In genomic region chr14:68521557-68521901, GRCh38 we compare ENCODE assay signal across 13 cellular contexts.
DNase-seq lines count a peak whose midpoint lies in the region; ATAC-seq and TF ChIP-seq lines count a peak whose summit lies in the region.
"Had no signal": no experiment of that assay in that cellular context is flagged by ENCODE, and none has a peak within 500 bp of the region (broad histone marks: within the 10 kb centered on the region; RNA-seq: fewer than 3 reads in every experiment).

No MANE protein-coding gene starts in this region.

- no peak for ATAC-seq in GM18868 (IDR thresholded peaks at IDR 0.05; ENCODE audit: unreplicated experiment)
- ATAC-seq: natural killer cell had no signal

- intact Hi-C loops in esophagus muscularis mucosa (cut with DNase I) (loop anchor here (10.0 kb wide), 1 partner anchor 587 kb away; no protein-coding TSS in a partner anchor), head of caudate nucleus (cut with DNase I) (no loop called here)

- WGBS in esophagus muscularis mucosa: 50% methylated on average over 1 of the region's 1 CpG
- 58 to 78% methylated on average over 1 of the region's 1 CpG for WGBS in tibial nerve, 2 donors

- no peak overlapping the region for H3K9ac ChIP-seq in neural progenitor cell
- H3K9ac ChIP-seq: SK-N-SH had no signal

- peak overlapping the region in 3 of 4 donors; percentile 44 to 81 (median 55) for H3K27ac ChIP-seq in Peyer's patch
- H3K27ac ChIP-seq in esophagus muscularis mucosa (replicated peaks in 1 of 4): peak overlapping the region; percentile 75 to 80 (median 79)
- peak overlapping the region; percentile 93 for H3K27ac ChIP-seq in neural progenitor cell
- H3K27ac ChIP-seq in tibial nerve: peak overlapping the region in 3 of 4 donors; percentile 66 to 86 (median 84)
- H3K27ac ChIP-seq in effector memory CD4-positive, alpha-beta T cell (ENCODE audit: insufficient read depth, low read length, poor library complexity, severe bottlenecking): no peak overlapping the region

- H4K20me1 ChIP-seq in neural progenitor cell (ENCODE audit: low read depth): no peaks in the 10 kb centered on the region

- peak overlapping the region; percentile 95 for H3K27ac Mint-ChIP-seq in neural progenitor cell
- H3K27ac Mint-ChIP-seq: activated naive CD4-positive, alpha-beta T cell treated with anti-CD3 and anti-CD28 coated beads, Interleukin-2, amount 10 ng/mL, durations not matched to agents 7 days and 5 days; natural killer cell had no signal

- H2AFZ ChIP-seq in neural progenitor cell (replicated peaks): no peak overlapping the region

- peaks cover 10% of the 10 kb centered on the region for H3K36me3 Mint-ChIP-seq in neural progenitor cell
- H3K36me3 Mint-ChIP-seq: activated naive CD4-positive, alpha-beta T cell treated with anti-CD3 and anti-CD28 coated beads, Interleukin-2, amount 10 ng/mL, durations not matched to agents 7 days and 5 days; CD4-positive, CD25-positive, alpha-beta regulatory T cell; natural killer cell had no signal

- H3K27me3 ChIP-seq in Peyer's patch (no peaks in the 10 kb centered on the region), esophagus muscularis mucosa (no peaks in the 10 kb centered on the region), neural progenitor cell (no peaks in the 10 kb centered on the region), tibial nerve (no peaks in the 10 kb centered on the region)
- H3K27me3 ChIP-seq in effector memory CD4-positive, alpha-beta T cell (replicated peaks; ENCODE audit: control insufficient read depth, insufficient read depth, low read length, poor library complexity, severe bottlenecking): no peaks in the 10 kb centered on the region

- H3K9me3 Mint-ChIP-seq in neural progenitor cell: peaks cover 10% of the 10 kb centered on the region
- H3K9me3 Mint-ChIP-seq: activated naive CD4-positive, alpha-beta T cell treated with anti-CD3 and anti-CD28 coated beads, Interleukin-2, amount 10 ng/mL, durations not matched to agents 7 days and 5 days; central memory CD8-positive, alpha-beta T cell; natural killer cell had no signal

- H3K4me3 ChIP-seq in Peyer's patch: no peak overlapping the region
- no peak overlapping the region for H3K4me3 ChIP-seq in esophagus muscularis mucosa
- H3K4me3 ChIP-seq in neural progenitor cell: no peak overlapping the region
- H3K4me3 ChIP-seq in tibial nerve: no peak overlapping the region
- no peak overlapping the region for H3K4me3 ChIP-seq in effector memory CD4-positive, alpha-beta T cell (ENCODE audit: insufficient read depth, low read depth, low read length, poor library complexity, severe bottlenecking)

- peak overlapping the region; percentile 39 for H3K4me2 ChIP-seq in neural progenitor cell
- H3K4me2 ChIP-seq: SK-N-SH had no signal

- no peak overlapping the region for H3K4me3 Mint-ChIP-seq in neural progenitor cell
- H3K4me3 Mint-ChIP-seq: activated naive CD4-positive, alpha-beta T cell treated with anti-CD3 and anti-CD28 coated beads, Interleukin-2, amount 10 ng/mL, durations not matched to agents 7 days and 5 days; central memory CD8-positive, alpha-beta T cell; natural killer cell had no signal

- no peak for DNase-seq in Peyer's patch
- no peak for DNase-seq in esophagus muscularis mucosa (ENCODE audit: extremely low spot score)
- no peak for DNase-seq in neural progenitor cell (ENCODE audit: low spot score)
- DNase-seq in tibial nerve (ENCODE audit: low spot score in 2 of 2): no peak
- DNase-seq in effector memory CD4-positive, alpha-beta T cell: no peak
- no peak for DNase-seq in head of caudate nucleus
- DNase-seq: activated naive CD4-positive, alpha-beta T cell treated with anti-CD3 and anti-CD28 coated beads, Interleukin-2, amount 10 ng/mL, durations not matched to agents 7 days and 5 days; CD4-positive, CD25-positive, alpha-beta regulatory T cell; natural killer cell; NK-92 treated with Interleukin-12 subunit alpha and Interleukin-12 subunit beta, amount 100 ng/mL, for 24 hours; SK-N-SH had no signal

- peaks cover 54% of the 10 kb centered on the region for H3F3A ChIP-seq in neural progenitor cell (ENCODE audit: low read depth)

- TF ChIP-seq POLR2A in Peyer's patch (IDR thresholded peaks at IDR 0.05) (no peak), esophagus muscularis mucosa (IDR thresholded peaks at IDR 0.05; ENCODE audit: low read depth) (no peak), tibial nerve (IDR thresholded peaks at IDR 0.05) (no peak)

- H3K36me3 ChIP-seq in Peyer's patch (no peaks in the 10 kb centered on the region), esophagus muscularis mucosa (no peaks in the 10 kb centered on the region), neural progenitor cell (no peaks in the 10 kb centered on the region), tibial nerve (no peaks in the 10 kb centered on the region)
- no peaks in the 10 kb centered on the region for H3K36me3 ChIP-seq in effector memory CD4-positive, alpha-beta T cell (ENCODE audit: control insufficient read depth, insufficient read depth, low read length)

- TF ChIP-seq EP300 in esophagus muscularis mucosa (IDR thresholded peaks at IDR 0.05) (no peak), tibial nerve (IDR thresholded peaks at IDR 0.05) (no peak)

- H3K27me3 Mint-ChIP-seq in neural progenitor cell (ENCODE audit: insufficient read depth, low read depth): no peaks in the 10 kb centered on the region
- H3K27me3 Mint-ChIP-seq: activated naive CD4-positive, alpha-beta T cell treated with anti-CD3 and anti-CD28 coated beads, Interleukin-2, amount 10 ng/mL, durations not matched to agents 7 days and 5 days; CD4-positive, CD25-positive, alpha-beta regulatory T cell; central memory CD8-positive, alpha-beta T cell had no signal

- TF ChIP-seq CTCF in Peyer's patch (IDR thresholded peaks at IDR 0.05) (no peak), esophagus muscularis mucosa (IDR thresholded peaks at IDR 0.05) (no peak), neural progenitor cell (IDR thresholded peaks at IDR 0.05) (no peak), tibial nerve (IDR thresholded peaks at IDR 0.05) (no peak)

- H3K79me2 ChIP-seq in neural progenitor cell (ENCODE audit: low read depth): no peaks in the 10 kb centered on the region

- peaks cover 0 to 39% (median 5%) of the 10 kb centered on the region in 4 donors for H3K4me1 ChIP-seq in Peyer's patch
- peaks cover 50 to 84% (median 79%) of the 10 kb centered on the region in 4 donors for H3K4me1 ChIP-seq in esophagus muscularis mucosa
- H3K4me1 ChIP-seq in neural progenitor cell: peaks cover 67% of the 10 kb centered on the region
- peaks cover 0 to 86% (median 49%) of the 10 kb centered on the region in 4 donors for H3K4me1 ChIP-seq in tibial nerve
- no peaks in the 10 kb centered on the region for H3K4me1 ChIP-seq in effector memory CD4-positive, alpha-beta T cell (ENCODE audit: control insufficient read depth, insufficient read depth, low read length, poor library complexity, severe bottlenecking)

- H3K9me3 ChIP-seq in Peyer's patch (no peaks in the 10 kb centered on the region), esophagus muscularis mucosa (no peaks in the 10 kb centered on the region), neural progenitor cell (ENCODE audit: low read depth) (no peaks in the 10 kb centered on the region), tibial nerve (no peaks in the 10 kb centered on the region)
- H3K9me3 ChIP-seq in effector memory CD4-positive, alpha-beta T cell (ENCODE audit: control insufficient read depth, low read length): no peaks in the 10 kb centered on the region
- H3K9me3 ChIP-seq: SK-N-SH had no signal

- H3K4me1 Mint-ChIP-seq in neural progenitor cell: peaks cover 75% of the 10 kb centered on the region
